ENCODE assay signal across 21 cellular contexts in genomic region chr1:182292193-182292741, GRCh38.
A peak's percentile ranks its signal among the peaks of the same experiment; 100 is the strongest.
DNase-seq lines count a peak whose midpoint lies in the region; FAIRE-seq and TF ChIP-seq lines count a peak whose summit lies in the region.
"Had no signal": no experiment of that assay in that cellular context is flagged by ENCODE, and none has a peak within 500 bp of the region (broad histone marks: within the 10 kb centered on the region; RNA-seq: fewer than 3 reads in every experiment).

No MANE protein-coding gene starts in this region.

- H3K4me1 Mint-ChIP-seq in progenitor cell of endocrine pancreas (ENCODE audit: low read depth), result peaks cover 61% of the 10 kb centered on the region

- FAIRE-seq in GM19239 (lab: Jason Lieb, UNC), result no peak
- FAIRE-seq: D721Med had no signal

- no peaks in the 10 kb centered on the region for H3K36me3 ChIP-seq in hepatocyte (replicated peaks; ENCODE audit: insufficient read depth, low read depth)
- no peaks in the 10 kb centered on the region for H3K36me3 ChIP-seq in adrenal gland (replicated peaks in 1 of 2)
- H3K36me3 ChIP-seq: HAP-1, MG63, SJSA1 had no signal

- no peak for TF ChIP-seq CTCF in 22Rv1 (IDR thresholded peaks at IDR 0.05)
- no peak for TF ChIP-seq CTCF in hepatocyte (IDR thresholded peaks at IDR 0.05; ENCODE audit: poor library complexity)
- TF ChIP-seq CTCF in progenitor cell of endocrine pancreas (IDR thresholded peaks at IDR 0.05; ENCODE audit: unreplicated experiment), result no peak
- no peak for TF ChIP-seq CTCF in adrenal gland (IDR thresholded peaks at IDR 0.05)

- TF ChIP-seq POLR2A in adrenal gland (IDR thresholded peaks at IDR 0.05), result no peak

- DNase-seq in SK-MEL-5 (ENCODE audit: low read depth, low spot score) (peak; percentile 39), hepatocyte (ENCODE audit: low spot score) (peak; percentile 41), progenitor cell of endocrine pancreas (ENCODE audit: low spot score, unreplicated experiment) (no peak), adrenal gland (no peak), kidney tubule cell (ENCODE audit: low spot score) (no peak), GM19239 (ENCODE audit: insufficient read length, low spot score) (no peak)
- DNase-seq: C1 segment of cervical spinal cord; CD8-positive, alpha-beta memory T cell; DND-41; IMR-90; Karpas-422; MG63; NCI-H1092; NCI-H1436 treated with DMSO at 0.1 percent for 48 hours; NCI-H2029; NCI-H345; NCI-H524 treated with DMSO at 0.1 percent for 48 hours had no signal

- H3K4me3 ChIP-seq in hepatocyte, result no peak overlapping the region
- no peak overlapping the region for H3K4me3 ChIP-seq in adrenal gland
- H3K4me3 ChIP-seq: HAP-1, MG63, SJSA1 had no signal

- intact Hi-C loops in adrenal gland (cut with DNase I), result no loop called here

- H3K9me3 ChIP-seq in hepatocyte (ENCODE audit: low read depth) (no peaks in the 10 kb centered on the region), adrenal gland (replicated peaks in 1 of 3) (no peaks in the 10 kb centered on the region)
- H3K9me3 ChIP-seq: HAP-1, MG63, SJSA1 had no signal

- H3K27me3 ChIP-seq in hepatocyte (no peaks in the 10 kb centered on the region), adrenal gland (no peaks in the 10 kb centered on the region)
- H3K27me3 ChIP-seq: MG63, SJSA1 had no signal

- peak overlapping the region; percentile 58 for H3K4me2 ChIP-seq in hepatocyte

- peak overlapping the region; percentile 7 for H3K4me3 Mint-ChIP-seq in progenitor cell of endocrine pancreas (ENCODE audit: low read depth)
- H3K4me3 Mint-ChIP-seq: CD8-positive, alpha-beta memory T cell had no signal

- peak overlapping the region; percentile 71 for H3K27ac ChIP-seq in 22Rv1
- peak overlapping the region; percentile 90 for H3K27ac ChIP-seq in hepatocyte
- no peak overlapping the region for H3K27ac ChIP-seq in adrenal gland
- H3K27ac ChIP-seq: SJSA1 had no signal

- H3K27me3 Mint-ChIP-seq in progenitor cell of endocrine pancreas, result no peaks in the 10 kb centered on the region

- no peaks in the 10 kb centered on the region for H4K20me1 ChIP-seq in hepatocyte (ENCODE audit: insufficient read depth, poor library complexity, severe bottlenecking)

- no peaks in the 10 kb centered on the region for H3K9me2 ChIP-seq in hepatocyte (replicated peaks; ENCODE audit: insufficient read depth)

- H3K4me1 ChIP-seq in hepatocyte (ENCODE audit: insufficient read depth) (peaks cover 38% of the 10 kb centered on the region), adrenal gland (replicated peaks in 1 of 2) (peaks cover 7 to 9% of the 10 kb centered on the region in 2 donors)
- H3K4me1 ChIP-seq: HAP-1 had no signal

- no peaks in the 10 kb centered on the region for H3K79me2 ChIP-seq in hepatocyte

- H3K27ac Mint-ChIP-seq in progenitor cell of endocrine pancreas, result peak overlapping the region; percentile 90

- WGBS in hepatocyte (ENCODE audit: low lambda C conversion rate, missing lambda C conversion rate), result 68% methylated on average over 8 of the region's 8 CpGs
- WGBS in adrenal gland, 4 donors, result 81 to 89% (median 83%) methylated on average over 8 of the region's 8 CpGs

- no peak overlapping the region for H2AFZ ChIP-seq in hepatocyte

- H3K9me3 Mint-ChIP-seq in progenitor cell of endocrine pancreas (ENCODE audit: low read depth), result no peaks in the 10 kb centered on the region
- H3K9me3 Mint-ChIP-seq: CD8-positive, alpha-beta memory T cell had no signal

- in situ Hi-C loops in SK-MEL-5 (cut with HindIII; ENCODE audit: low pct_unique_long_range_greater_than_20kb, low sequenced_read_pairs), result no loop called here

- H3K36me3 Mint-ChIP-seq in progenitor cell of endocrine pancreas (ENCODE audit: insufficient read depth), result no peaks in the 10 kb centered on the region
- H3K36me3 Mint-ChIP-seq: CD8-positive, alpha-beta memory T cell had no signal

Comparison
In these comparisons a context has a peak if more than half of its experiments do, and no peak if none do; other contexts are left out.
1. H3K27ac ChIP-seq: peak in 22Rv1 (single experiment) and hepatocyte (single experiment); none in adrenal gland (0 of 5).
2. DNase-seq: peak in SK-MEL-5 (single experiment) and hepatocyte (single experiment); none in progenitor cell of endocrine pancreas (single experiment), adrenal gland (0 of 7), kidney tubule cell (single experiment) and GM19239 (single experiment).